ENCODE assay signal across 24 cellular contexts in the genomic region with DNA sequence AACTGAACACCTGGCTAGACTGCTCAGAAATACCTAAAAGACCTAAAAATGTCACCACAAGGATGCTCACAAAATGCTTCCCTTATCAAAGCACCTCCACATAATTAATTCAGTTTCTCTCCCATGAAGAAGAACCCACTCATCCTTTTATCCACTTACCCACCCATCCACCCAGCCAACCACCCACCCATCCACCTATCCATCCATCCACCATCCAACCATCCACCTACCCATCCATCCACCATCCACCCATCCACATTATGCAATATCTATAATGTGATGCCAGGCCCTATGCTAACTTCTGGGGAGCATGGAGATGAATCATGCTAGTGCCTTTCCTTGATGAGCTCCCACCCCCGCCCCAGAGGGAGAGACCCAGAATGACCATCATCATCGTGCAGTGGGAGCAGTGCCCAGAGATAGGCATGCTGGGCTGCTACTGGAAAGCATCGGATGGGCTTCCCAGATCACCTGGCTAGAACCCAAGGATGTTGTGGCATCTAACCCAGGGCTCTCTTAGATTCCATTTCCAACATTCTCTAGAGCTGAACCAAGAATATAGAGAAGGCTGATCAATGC.
"Had no signal": no experiment of that assay in that cellular context is flagged by ENCODE, and none has a peak within 500 bp of the region (broad histone marks: within the 10 kb centered on the region; RNA-seq: fewer than 3 reads in every experiment).

No MANE protein-coding gene starts in this region.

- H3K4me3 Mint-ChIP-seq: activated CD8-positive, alpha-beta T cell treated with anti-CD3 and anti-CD28 coated beads, Interleukin-2, amount 10 ng/mL, durations not matched to agents 7 days and 5 days; activated naive CD8-positive, alpha-beta T cell treated with anti-CD3 and anti-CD28 coated beads for 36 hours; memory B cell; neural crest cell had no signal

- ATAC-seq: activated CD8-positive, alpha-beta T cell treated with anti-CD3 and anti-CD28 coated beads, Interleukin-2, amount 10 ng/mL, durations not matched to agents 7 days and 5 days; gastroesophageal sphincter; heart left ventricle; left cardiac atrium; upper lobe of right lung had no signal

- H3K36me3 ChIP-seq: breast epithelium, upper lobe of right lung had no signal

- DNase-seq: activated CD4-positive, alpha-beta T cell treated with anti-CD3 and anti-CD28 coated beads for 1 hour; activated CD4-positive, alpha-beta T cell treated with anti-CD3 and anti-CD28 coated beads, Interleukin-2, amount 50 U/mL, for 1 hour; activated CD8-positive, alpha-beta T cell treated with anti-CD3 and anti-CD28 coated beads, Interleukin-2, amount 10 ng/mL, durations not matched to agents 7 days and 5 days; activated naive CD4-positive, alpha-beta T cell; activated naive CD8-positive, alpha-beta T cell treated with anti-CD3 and anti-CD28 coated beads for 36 hours; cerebellar nuclear complex; cortex of kidney; heart left ventricle; islet precursor cell; left cardiac atrium; naive B cell; spleen; stimulated activated CD4-positive, alpha-beta T cell treated with anti-CD3 and anti-CD28 coated beads, Interleukin-4, amount 100 ng/mL, for 1 hour; stimulated activated naive CD4-positive, alpha-beta T cell; T-helper 2 cell; upper lobe of right lung; WERI-Rb-1 had no signal

- H3K27ac ChIP-seq: breast epithelium, epithelial cell of prostate, heart left ventricle, spleen, upper lobe of right lung, WERI-Rb-1 had no signal

- H3K9me3 Mint-ChIP-seq: activated naive CD8-positive, alpha-beta T cell treated with anti-CD3 and anti-CD28 coated beads for 36 hours; activated T-helper 2 cell treated with anti-CD3 and anti-CD28 coated beads, Interferon-gamma antibody, Interleukin-2, Interleukin-4, amounts not matched to agents 10 μg/mL and 5 μg/mL and 100 μg/mL, durations not matched to agents 14 hours and 24 hours and 36 hours; memory B cell; neural crest cell had no signal

- H3K4me1 Mint-ChIP-seq: activated naive CD8-positive, alpha-beta T cell treated with anti-CD3 and anti-CD28 coated beads for 36 hours; memory B cell; naive B cell had no signal

- H3K27me3 ChIP-seq: breast epithelium, gastroesophageal sphincter, heart left ventricle, spleen, upper lobe of right lung had no signal

- H3K9me3 ChIP-seq: breast epithelium, gastroesophageal sphincter, heart left ventricle, spleen, upper lobe of right lung had no signal

- H3K4me3 ChIP-seq: breast epithelium, gastroesophageal sphincter, heart left ventricle, spleen, upper lobe of right lung had no signal

- H3K4me1 ChIP-seq: breast epithelium had no signal

- H3K36me3 Mint-ChIP-seq: activated naive CD8-positive, alpha-beta T cell treated with anti-CD3 and anti-CD28 coated beads for 36 hours; memory B cell; naive B cell had no signal

- H3K27me3 Mint-ChIP-seq: activated naive CD8-positive, alpha-beta T cell treated with anti-CD3 and anti-CD28 coated beads for 36 hours; naive B cell; progenitor cell of endocrine pancreas had no signal

- H3K27ac Mint-ChIP-seq: activated CD8-positive, alpha-beta T cell treated with anti-CD3 and anti-CD28 coated beads, Interleukin-2, amount 10 ng/mL, durations not matched to agents 7 days and 5 days; activated naive CD8-positive, alpha-beta T cell treated with anti-CD3 and anti-CD28 coated beads for 36 hours; activated T-helper 2 cell treated with anti-CD3 and anti-CD28 coated beads, Interferon-gamma antibody, Interleukin-2, Interleukin-4, amounts not matched to agents 10 μg/mL and 5 μg/mL and 100 μg/mL, durations not matched to agents 14 hours and 24 hours and 36 hours; memory B cell; progenitor cell of endocrine pancreas had no signal
